8 cellular contexts compared by ENCODE assay signal in the genomic region with DNA sequence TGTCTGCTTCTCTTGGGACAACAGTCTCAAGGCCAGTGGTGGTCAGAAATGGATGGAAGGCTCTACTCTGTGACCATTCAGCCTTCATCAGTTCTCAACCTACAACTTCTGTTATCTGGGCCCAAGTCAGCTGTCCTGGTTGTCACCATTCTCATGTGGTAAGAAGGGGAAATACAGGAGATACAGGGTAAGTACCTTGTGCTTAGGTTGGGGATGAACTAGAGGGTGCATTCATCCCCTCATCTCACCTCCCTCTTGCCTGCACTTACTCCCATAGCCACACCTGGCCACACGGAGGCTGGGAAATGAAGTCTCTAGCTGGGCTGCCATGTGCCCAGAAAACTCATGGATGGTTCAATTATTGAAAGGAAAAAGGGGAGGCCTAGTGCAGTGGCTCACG. TPM values are rescaled to one million over a fixed set of nuclear protein-coding genes. Genes with fewer than 3 reads are reported as not detected.
"Had no signal": no experiment of that assay in that cellular context is flagged by ENCODE, and none has a peak within 500 bp of the region (broad histone marks: within the 10 kb centered on the region; RNA-seq: fewer than 3 reads in every experiment).

No MANE protein-coding gene starts in this region.

- H3K27ac ChIP-seq: GM23248, HL-60 had no signal

- DNase-seq: GM23248, GOT3, H7, KG1 had no signal

- ATAC-seq: HepG2 had no signal

- H2AFZ ChIP-seq: GM23248 had no signal

- H3K9ac ChIP-seq: GM23248 had no signal

- FAIRE-seq: HepG2 had no signal

- H3K4me1 ChIP-seq: HAP-1 had no signal

- H3K36me3 ChIP-seq: HAP-1 had no signal

- H3K9me3 ChIP-seq: HAP-1 had no signal

- H3K4me3 ChIP-seq: GM23248, HAP-1 had no signal

RNA-seq across cellular contexts. Expression of a gene that starts 44.9 kb away (rescaled TPM):
- total RNA-seq: GM23248, H7, HepG2 had no signal
- polyA plus RNA-seq: HepG2, IgD-negative memory B cell had no signal
